Comparison of ENCODE assay signal across 13 cellular contexts in the genomic region with DNA sequence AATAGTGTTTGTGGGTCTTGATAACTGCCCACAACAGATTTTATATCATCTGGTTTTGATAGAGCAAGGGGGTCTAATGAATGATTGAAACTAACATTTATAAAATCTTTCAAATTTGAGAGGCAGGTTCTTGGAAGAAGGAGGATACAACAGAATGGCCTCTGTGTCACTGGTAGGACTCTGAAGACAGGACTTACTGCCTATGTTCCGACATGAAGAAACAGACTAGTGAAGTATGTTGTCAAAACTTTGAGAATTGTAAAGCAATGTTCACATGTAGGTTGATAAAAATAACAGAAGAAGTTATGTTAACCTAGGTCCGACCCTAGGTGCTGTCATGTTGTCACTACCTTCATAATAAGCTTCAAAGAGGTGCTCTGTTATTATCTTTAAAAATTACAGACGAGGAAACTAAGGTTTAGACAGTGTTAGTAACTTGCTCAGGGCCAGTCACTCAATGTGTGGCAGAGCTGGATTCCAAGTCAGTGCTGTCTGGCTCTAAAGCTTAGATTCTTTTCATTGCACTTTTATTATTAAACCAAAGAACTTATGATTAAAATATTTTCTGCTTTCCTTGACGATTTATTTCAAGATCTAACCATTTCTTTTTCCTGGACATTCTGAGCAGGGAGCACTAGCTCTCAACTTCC.
DNase-seq lines count a peak whose midpoint lies in the region; ATAC-seq and TF ChIP-seq lines count a peak whose summit lies in the region.
"Had no signal": no experiment of that assay in that cellular context is flagged by ENCODE, and none has a peak within 500 bp of the region (broad histone marks: within the 10 kb centered on the region; RNA-seq: fewer than 3 reads in every experiment).

No MANE protein-coding gene starts in this region.

- TF ChIP-seq EP300 in SK-N-SH (IDR thresholded peaks at IDR 0.05; ENCODE audit: borderline replicate concordance in 1 of 2, low read depth in 1 of 2, low read length in 1 of 2): no peak

- H3K79me2 ChIP-seq in SU-DHL-6 (ENCODE audit: insufficient read depth, low read length) (peaks cover 37% of the 10 kb centered on the region), SK-N-SH (ENCODE audit: insufficient read depth) (no peaks in the 10 kb centered on the region)

- POLR2A ChIA-PET in SK-N-SH (lab: Yijun Ruan, JAX): no interaction called here

- H3K4me3 ChIP-seq in SU-DHL-6 (ENCODE audit: insufficient read depth, low read length, poor library complexity, severe bottlenecking): no peak overlapping the region
- H3K4me3 ChIP-seq in spleen: no peak overlapping the region
- no peak overlapping the region for H3K4me3 ChIP-seq in SK-N-SH (ENCODE audit: low read depth in 2 of 2, low read length in 1 of 2)
- H3K4me3 ChIP-seq: SJSA1 had no signal

- H2AFZ ChIP-seq in SU-DHL-6 (ENCODE audit: low read depth, low read length, severe bottlenecking) (no peak overlapping the region), SK-N-SH (ENCODE audit: low read depth) (no peak overlapping the region)

- intact Hi-C loops in spleen (cut with DNase I; ENCODE audit: low total_unique reads): no loop called here

- WGBS in spleen, 5 donors: 71 to 84% (median 78%) methylated on average over 4 of the region's 4 CpGs
- 4% methylated on average over 4 of the region's 4 CpGs for WGBS in SK-N-SH (ENCODE audit: low lambda C conversion rate)

- peak; percentile 10 for ATAC-seq in HG02642 (IDR thresholded peaks at IDR 0.05; ENCODE audit: poor library complexity, unreplicated experiment)

- H3K9me2 ChIP-seq in SU-DHL-6 (replicated peaks; ENCODE audit: insufficient read depth, low read length) (no peaks in the 10 kb centered on the region), SK-N-SH (no peaks in the 10 kb centered on the region)

- H3K27ac ChIP-seq in SU-DHL-6 (ENCODE audit: low read depth, low read length) (peak overlapping the region; percentile 100), spleen (peak overlapping the region; percentile 41 to 86 (median 71)), SK-N-SH (ENCODE audit: low read depth in 2 of 2, low read length in 1 of 2) (no peak overlapping the region)
- H3K27ac ChIP-seq: SJSA1 had no signal

- H3K4me2 ChIP-seq in SU-DHL-6 (ENCODE audit: low read depth, low read length, poor library complexity, severe bottlenecking) (peak overlapping the region; percentile 78), SK-N-SH (no peak overlapping the region)

- H3K27me3 ChIP-seq in SU-DHL-6 (ENCODE audit: low read length): no peaks in the 10 kb centered on the region
- H3K27me3 ChIP-seq in spleen (replicated peaks in 1 of 7): no peaks in the 10 kb centered on the region
- H3K27me3 ChIP-seq in SK-N-SH (ENCODE audit: insufficient read depth): no peaks in the 10 kb centered on the region; the same call in 1 of the 2 replicates
- H3K27me3 ChIP-seq: SJSA1 had no signal

- CTCF ChIA-PET in SK-N-SH (lab: Yijun Ruan, JAX): interaction anchor here (1.1 to 1.5 kb wide), 3 partner anchors 23 to 43 kb away, joined by 3 to 4 read pairs (median 3); no protein-coding TSS in a partner anchor

- DNase-seq in spleen (no peak), SK-N-SH (no peak), NCI-H2196 (lab: John Stamatoyannopoulos, UW; ENCODE audit: unreplicated experiment) (no peak), epidermal melanocyte (ENCODE audit: insufficient read length, low spot score) (no peak)
- DNase-seq: Calu3; CD4-positive, alpha-beta T cell; DMS79; NCI-H187; NCI-H446 treated with DMSO at 0.1 percent for 48 hours had no signal

- TF ChIP-seq CTCF in SU-DHL-6 (IDR thresholded peaks at IDR 0.05; ENCODE audit: insufficient read depth, low read length, poor library complexity, severe bottlenecking) (no peak), spleen (IDR thresholded peaks at IDR 0.05 in 8 of 11, conservative IDR thresholded peaks at IDR 0.05 in 3 of 11) (no peak), SK-N-SH (IDR thresholded peaks at IDR 0.05) (no peak)

- no peaks in the 10 kb centered on the region for H3K36me3 ChIP-seq in SU-DHL-6 (ENCODE audit: low read length)
- H3K36me3 ChIP-seq in spleen: no peaks in the 10 kb centered on the region
- H3K36me3 ChIP-seq in SK-N-SH (replicated peaks in 1 of 2; ENCODE audit: control insufficient read depth in 1 of 2, insufficient read depth in 2 of 2, low read length in 1 of 2): no peaks in the 10 kb centered on the region
- H3K36me3 ChIP-seq: SJSA1 had no signal

- H3K9me3 ChIP-seq in SU-DHL-6 (ENCODE audit: insufficient read depth, low read length) (no peaks in the 10 kb centered on the region), spleen (peaks cover 0 to 3% (median 0%) of the 10 kb centered on the region in 8 donors), SK-N-SH (no peaks in the 10 kb centered on the region)
- H3K9me3 ChIP-seq: SJSA1 had no signal

- H3K9ac ChIP-seq in SU-DHL-6 (ENCODE audit: low read length) (peak overlapping the region; percentile 74), SK-N-SH (no peak overlapping the region)

- no peak for TF ChIP-seq RAD21 in SK-N-SH (IDR thresholded peaks at IDR 0.05; ENCODE audit: low read length)

- H4K20me1 ChIP-seq in SU-DHL-6 (ENCODE audit: low read depth, low read length): no peaks in the 10 kb centered on the region
- no peaks in the 10 kb centered on the region for H4K20me1 ChIP-seq in SK-N-SH (ENCODE audit: insufficient read depth)

- TF ChIP-seq POLR2A in GM10847 (IDR thresholded peaks at IDR 0.05; ENCODE audit: extremely low read depth, insufficient read length): peak; percentile 24
- TF ChIP-seq POLR2A in spleen (IDR thresholded peaks at IDR 0.05): no peak

- H3F3A ChIP-seq in SU-DHL-6 (ENCODE audit: insufficient read depth) (peaks cover 77% of the 10 kb centered on the region), SK-N-SH (replicated peaks; ENCODE audit: insufficient read depth) (no peaks in the 10 kb centered on the region)

- peaks cover 0 to 45% (median 21%) of the 10 kb centered on the region in 6 donors for H3K4me1 ChIP-seq in spleen
- no peaks in the 10 kb centered on the region for H3K4me1 ChIP-seq in SK-N-SH (ENCODE audit: control insufficient read depth in 1 of 2, insufficient read depth in 2 of 2, low read depth in 1 of 2, low read length in 1 of 2)
- H3K4me1 ChIP-seq: SJSA1 had no signal

TF ChIP-seq in SK-N-SH, 30 proteins besides CTCF, POLR2A, EP300 and RAD21 (continues in another document):
- no peak for TF ChIP-seq YY1 (IDR thresholded peaks at IDR 0.05; ENCODE audit: low read depth)
- TF ChIP-seq GABPA (IDR thresholded peaks at IDR 0.05; ENCODE audit: low read depth): no peak
- no peak for TF ChIP-seq ELF1 (IDR thresholded peaks at IDR 0.05)
- TF ChIP-seq FOSL2 (IDR thresholded peaks at IDR 0.05; ENCODE audit: borderline replicate concordance, low read depth): no peak
- no peak for TF ChIP-seq TEAD4 (IDR thresholded peaks at IDR 0.05; ENCODE audit: borderline replicate concordance, insufficient read depth)
- no peak for TF ChIP-seq IRF3 (IDR thresholded peaks at IDR 0.05; ENCODE audit: low read depth, low read length)
- TF ChIP-seq, protein P1, sequence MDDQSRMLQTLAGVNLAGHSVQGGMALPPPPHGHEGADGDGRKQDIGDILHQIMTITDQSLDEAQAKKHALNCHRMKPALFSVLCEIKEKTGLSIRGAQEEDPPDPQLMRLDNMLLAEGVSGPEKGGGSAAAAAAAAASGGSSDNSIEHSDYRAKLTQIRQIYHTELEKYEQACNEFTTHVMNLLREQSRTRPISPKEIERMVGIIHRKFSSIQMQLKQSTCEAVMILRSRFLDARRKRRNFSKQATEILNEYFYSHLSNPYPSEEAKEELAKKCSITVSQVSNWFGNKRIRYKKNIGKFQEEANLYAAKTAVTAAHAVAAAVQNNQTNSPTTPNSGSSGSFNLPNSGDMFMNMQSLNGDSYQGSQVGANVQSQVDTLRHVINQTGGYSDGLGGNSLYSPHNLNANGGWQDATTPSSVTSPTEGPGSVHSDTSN (IDR thresholded peaks at IDR 0.05): no peak
- TF ChIP-seq, protein P2, sequence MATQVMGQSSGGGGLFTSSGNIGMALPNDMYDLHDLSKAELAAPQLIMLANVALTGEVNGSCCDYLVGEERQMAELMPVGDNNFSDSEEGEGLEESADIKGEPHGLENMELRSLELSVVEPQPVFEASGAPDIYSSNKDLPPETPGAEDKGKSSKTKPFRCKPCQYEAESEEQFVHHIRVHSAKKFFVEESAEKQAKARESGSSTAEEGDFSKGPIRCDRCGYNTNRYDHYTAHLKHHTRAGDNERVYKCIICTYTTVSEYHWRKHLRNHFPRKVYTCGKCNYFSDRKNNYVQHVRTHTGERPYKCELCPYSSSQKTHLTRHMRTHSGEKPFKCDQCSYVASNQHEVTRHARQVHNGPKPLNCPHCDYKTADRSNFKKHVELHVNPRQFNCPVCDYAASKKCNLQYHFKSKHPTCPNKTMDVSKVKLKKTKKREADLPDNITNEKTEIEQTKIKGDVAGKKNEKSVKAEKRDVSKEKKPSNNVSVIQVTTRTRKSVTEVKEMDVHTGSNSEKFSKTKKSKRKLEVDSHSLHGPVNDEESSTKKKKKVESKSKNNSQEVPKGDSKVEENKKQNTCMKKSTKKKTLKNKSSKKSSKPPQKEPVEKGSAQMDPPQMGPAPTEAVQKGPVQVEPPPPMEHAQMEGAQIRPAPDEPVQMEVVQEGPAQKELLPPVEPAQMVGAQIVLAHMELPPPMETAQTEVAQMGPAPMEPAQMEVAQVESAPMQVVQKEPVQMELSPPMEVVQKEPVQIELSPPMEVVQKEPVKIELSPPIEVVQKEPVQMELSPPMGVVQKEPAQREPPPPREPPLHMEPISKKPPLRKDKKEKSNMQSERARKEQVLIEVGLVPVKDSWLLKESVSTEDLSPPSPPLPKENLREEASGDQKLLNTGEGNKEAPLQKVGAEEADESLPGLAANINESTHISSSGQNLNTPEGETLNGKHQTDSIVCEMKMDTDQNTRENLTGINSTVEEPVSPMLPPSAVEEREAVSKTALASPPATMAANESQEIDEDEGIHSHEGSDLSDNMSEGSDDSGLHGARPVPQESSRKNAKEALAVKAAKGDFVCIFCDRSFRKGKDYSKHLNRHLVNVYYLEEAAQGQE (IDR thresholded peaks at IDR 0.05; ENCODE audit: low read depth, low read length): no peak
- no peak for TF ChIP-seq POLR2AphosphoS5 (IDR thresholded peaks at IDR 0.05; ENCODE audit: low read depth, low read length)

Comparison
In these comparisons a context has a peak if more than half of its experiments do, and no peak if none do; other contexts are left out.
1. H3K27ac ChIP-seq: peak in SU-DHL-6 (single experiment) and spleen (8 of 8); none in SK-N-SH (0 of 2).